Comparison of ENCODE assay signal across 8 cellular contexts in the genomic region with DNA sequence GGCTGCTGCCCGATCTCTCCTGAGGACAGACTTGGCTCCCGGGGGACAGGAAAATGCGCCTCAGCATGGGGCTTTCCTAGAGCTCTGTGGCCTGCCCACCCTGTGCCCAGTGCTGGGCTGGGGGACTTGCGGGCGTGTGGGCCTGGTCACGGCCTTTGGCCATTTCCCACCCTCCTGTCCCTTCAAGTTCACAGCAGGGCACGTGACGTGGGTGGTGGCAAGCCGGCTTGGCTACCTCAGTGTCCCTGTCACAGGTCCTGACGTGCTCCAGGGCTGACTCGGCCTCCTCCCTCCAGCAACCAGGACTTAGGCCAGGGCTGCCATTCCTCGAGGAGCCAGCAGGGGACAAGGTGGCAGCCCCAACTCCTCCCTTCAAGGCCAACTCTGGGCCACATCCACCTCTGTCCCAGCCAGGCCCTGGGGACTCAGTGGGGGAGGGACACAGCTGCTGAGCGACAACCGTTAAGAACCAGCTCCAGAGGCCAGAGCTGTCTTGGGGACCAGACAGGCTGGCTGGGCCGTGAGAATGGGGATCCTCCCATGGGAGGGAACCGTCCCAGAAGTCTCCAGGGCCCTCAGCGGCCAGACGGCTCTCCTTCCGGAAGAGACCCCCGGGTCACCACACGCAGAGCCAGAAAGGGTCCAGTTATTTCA. TPM values are rescaled to one million over a fixed set of nuclear protein-coding genes. Genes with fewer than 3 reads are reported as not detected.
DNase-seq lines count a peak whose midpoint lies in the region; ATAC-seq and TF ChIP-seq lines count a peak whose summit lies in the region.

No MANE protein-coding gene starts in this region.

- intact Hi-C loops in left cardiac atrium (cut with DNase I) = loop anchor here in 1 of 2 donors (10.0 kb wide), 1 partner anchor 70 kb away; a partner anchor contains a TSS

- no peak overlapping the region for H3K4me2 ChIP-seq in DND-41 (ENCODE audit: insufficient read depth, low read length)

- H3K27ac ChIP-seq in DND-41 (ENCODE audit: low read length) = peak overlapping the region; percentile 13; the same call in 1 of the 2 replicates
- H3K27ac ChIP-seq in rectal smooth muscle tissue (ENCODE audit: low read depth, low read length) = peak overlapping the region; percentile 66

- H4K20me1 ChIP-seq in DND-41 (ENCODE audit: insufficient read depth, low read length) = no peaks in the 10 kb centered on the region

- H3K79me2 ChIP-seq in DND-41 (ENCODE audit: insufficient read depth, low read length) = peaks cover 18% of the 10 kb centered on the region

- peaks cover 29% of the 10 kb centered on the region for H3K4me1 ChIP-seq in DND-41 (ENCODE audit: insufficient read depth, low read length)
- peaks cover 38% of the 10 kb centered on the region for H3K4me1 ChIP-seq in adipocyte (ENCODE audit: control insufficient read depth, insufficient read depth, low read length)
- H3K4me1 ChIP-seq in rectal smooth muscle tissue (ENCODE audit: control insufficient read depth, insufficient read depth, low read length) = peaks cover 7% of the 10 kb centered on the region

- H3K27me3 ChIP-seq in DND-41 (ENCODE audit: insufficient read depth, low read length, poor library complexity) = no peaks in the 10 kb centered on the region
- no peaks in the 10 kb centered on the region for H3K27me3 ChIP-seq in adipocyte (replicated peaks; ENCODE audit: control insufficient read depth, insufficient read depth, low read length)
- no peaks in the 10 kb centered on the region for H3K27me3 ChIP-seq in rectal smooth muscle tissue (ENCODE audit: control insufficient read depth, insufficient read depth, low read length)

- H3K9ac ChIP-seq in DND-41 (ENCODE audit: low read depth, low read length) (no peak overlapping the region), adipocyte (ENCODE audit: low read length) (peak overlapping the region; percentile 8), rectal smooth muscle tissue (ENCODE audit: low read length) (peak overlapping the region; percentile 49)

- DNase-seq in DND-41 (peak; percentile 69), GM20000 (ENCODE audit: low spot score) (peak; percentile 90), HT-29 (ENCODE audit: low spot score) (peak; percentile 98), SHP77 (lab: John Stamatoyannopoulos, UW) (peak; percentile 85), adipocyte (ENCODE audit: low read depth) (peak; percentile 61), left cardiac atrium (peak; percentile 85), mesenteric fat pad (ENCODE audit: low spot score) (no peak)

- no peaks in the 10 kb centered on the region for H3K9me3 ChIP-seq in DND-41 (ENCODE audit: insufficient read depth, low read length, severe bottlenecking)
- no peaks in the 10 kb centered on the region for H3K9me3 ChIP-seq in adipocyte (ENCODE audit: control insufficient read depth, low read length)

- TF ChIP-seq CTCF in DND-41 (IDR thresholded peaks at IDR 0.05; ENCODE audit: borderline replicate concordance, extremely low read depth, low read length, poor library complexity, severe bottlenecking) (peak; percentile 76), GM20000 (IDR thresholded peaks at IDR 0.05; ENCODE audit: extremely low read depth, missing control alignments) (peak; percentile 76)

- peaks cover 47% of the 10 kb centered on the region for H3K36me3 ChIP-seq in DND-41 (ENCODE audit: insufficient read depth, low read length)
- peaks cover 44% of the 10 kb centered on the region for H3K36me3 ChIP-seq in adipocyte (ENCODE audit: control insufficient read depth, insufficient read depth, low read length, severe bottlenecking)
- H3K36me3 ChIP-seq in rectal smooth muscle tissue (ENCODE audit: control insufficient read depth, insufficient read depth, low read length) = peaks cover 35% of the 10 kb centered on the region

- peak; percentile 55 for ATAC-seq in DND-41 (ENCODE audit: insufficient read depth, low read depth)
- ATAC-seq in left cardiac atrium = peak; percentile 68 to 74

- no peak overlapping the region for H3K4me3 ChIP-seq in DND-41 (ENCODE audit: low read depth in 1 of 2, low read length in 2 of 2)
- no peak overlapping the region for H3K4me3 ChIP-seq in adipocyte (ENCODE audit: low read length)
- peak overlapping the region; percentile 22 for H3K4me3 ChIP-seq in rectal smooth muscle tissue (ENCODE audit: low read length)

- H2AFZ ChIP-seq in DND-41 (ENCODE audit: low read depth, low read length) = no peak overlapping the region

RNA-seq across cellular contexts. Expression of a gene that starts 1.0 kb away (rescaled TPM):
- 37.5 and 43.5 TPM in 2 replicates for total RNA-seq in HT-29 (2014; rRNA removed; shearing (Covaris generic))
- 10 to 100 TPM; 22.1 to 34.0 TPM for total RNA-seq in left cardiac atrium
- 12.8 TPM for total RNA-seq in mesenteric fat pad

RNA-seq across cellular contexts. Expression of a gene that starts 9.9 kb away (rescaled TPM):
- total RNA-seq in HT-29 (2014; rRNA removed; shearing (Covaris generic)) = 26.8 and 30.9 TPM in 2 replicates
- 100 to 1,000 TPM; 106 to 122 TPM for total RNA-seq in left cardiac atrium
- total RNA-seq in mesenteric fat pad = 125 TPM

RNA-seq across cellular contexts. Expression of a gene that starts 33.2 kb away (rescaled TPM):
- total RNA-seq in HT-29 (2014; rRNA removed; shearing (Covaris generic)) = 65.7 and 69.5 TPM in 2 replicates
- 10 to 100 TPM; 22.9 to 25.3 TPM for total RNA-seq in left cardiac atrium
- 35.7 TPM for total RNA-seq in mesenteric fat pad

RNA-seq across cellular contexts. Expression of a gene that starts 51.6 kb away (rescaled TPM):
- total RNA-seq in HT-29 (2014; rRNA removed; shearing (Covaris generic)) = 20.2 and 29.2 TPM in 2 replicates
- total RNA-seq in left cardiac atrium = 1 to 10 TPM; 8.4 to 9.9 TPM
- 20.9 TPM for total RNA-seq in mesenteric fat pad

RNA-seq across cellular contexts. Expression of a gene that starts 59.5 kb away (rescaled TPM):
- total RNA-seq in HT-29 (2014; rRNA removed; shearing (Covaris generic)) = 85.7 and 92.3 TPM in 2 replicates
- total RNA-seq in left cardiac atrium (10 to 100 TPM; 73.7 to 83.4 TPM), mesenteric fat pad (70.8 TPM)
